In genomic region chr3:194272861-194273266, GRCh38 we compare ENCODE assay signal across 15 cellular contexts.
DNase-seq lines count a peak whose midpoint lies in the region; ATAC-seq, FAIRE-seq and TF ChIP-seq lines count a peak whose summit lies in the region.
"Had no signal": no experiment of that assay in that cellular context is flagged by ENCODE, and none has a peak within 500 bp of the region (broad histone marks: within the 10 kb centered on the region; RNA-seq: fewer than 3 reads in every experiment).

No MANE protein-coding gene starts in this region.

- H3K27me3 ChIP-seq in HCT116 (ENCODE audit: insufficient read depth, low read length) = no peaks in the 10 kb centered on the region
- no peaks in the 10 kb centered on the region for H3K27me3 ChIP-seq in neural progenitor cell
- H3K27me3 ChIP-seq: dorsolateral prefrontal cortex had no signal

- H3K4me1 ChIP-seq in HCT116 (ENCODE audit: control insufficient read depth in 1 of 2, insufficient read depth in 2 of 2, low read length in 2 of 2) (peaks cover 77 to 92% of the 10 kb centered on the region in 2 experiments), neural progenitor cell (peaks cover 62% of the 10 kb centered on the region)

- peaks cover 7% of the 10 kb centered on the region for H3K9me3 Mint-ChIP-seq in neural progenitor cell
- H3K9me3 Mint-ChIP-seq: CD4-positive, alpha-beta T cell; stimulated activated memory B cell treated with anti-CD40 and anti-IgM and Interleukin-4, amounts not matched to agents 10 μg/mL and 1 μg/mL and 100 μg/mL, for 72 hours had no signal

- H2AFZ ChIP-seq in HCT116 (ENCODE audit: low read depth, low read length, poor library complexity, severe bottlenecking) (no peak overlapping the region), neural progenitor cell (replicated peaks) (no peak overlapping the region)

- POLR2A ChIA-PET in HCT116 (lab: Charles Lee) = no interaction called here

- H3K4me2 ChIP-seq in HCT116 (ENCODE audit: low read length) (no peak overlapping the region), neural progenitor cell (no peak overlapping the region)

- H3K36me3 Mint-ChIP-seq in neural progenitor cell = peaks cover 2% of the 10 kb centered on the region
- H3K36me3 Mint-ChIP-seq: stimulated activated memory B cell treated with anti-CD40 and anti-IgM and Interleukin-4, amounts not matched to agents 10 μg/mL and 1 μg/mL and 100 μg/mL, for 72 hours had no signal

- DNase-seq in AG09319 (ENCODE audit: extremely low read depth, low read depth) (peak; percentile 78), HCT116 (ENCODE audit: low read depth, low spot score) (no peak), neural progenitor cell (ENCODE audit: low spot score) (no peak), iPS-NIHi7 (ENCODE audit: extremely low spot score) (no peak), GDM1 (lab: John Stamatoyannopoulos, UW) (no peak), SHP77 (lab: John Stamatoyannopoulos, UW) (no peak)
- DNase-seq in stimulated activated CD4-positive, alpha-beta T cell treated with anti-CD3 and anti-CD28 coated beads, Interleukin-4, amount 100 ng/mL, for 1 hour = no peak
- DNase-seq: activated T-cell treated with anti-CD3 and anti-CD28 coated beads, Interleukin-2, amount 50 U/mL, for 1 hour; amygdala; GF-D8; NCI-H1092 treated with DMSO at 0.1 percent for 48 hours had no signal

- FAIRE-seq in endometrium (lab: Jason Lieb, UNC) = peak; percentile 57

- TF ChIP-seq POLR2A in HCT116 (IDR thresholded peaks at IDR 0.05; ENCODE audit: borderline replicate concordance, extremely low read depth, insufficient read depth, insufficient read length) = no peak

- H3K9me3 ChIP-seq in HCT116 (ENCODE audit: control insufficient read depth in 1 of 2, insufficient read depth in 1 of 2, low read depth in 1 of 2, low read length in 2 of 2) (no peaks in the 10 kb centered on the region), neural progenitor cell (ENCODE audit: low read depth) (no peaks in the 10 kb centered on the region)

- TF ChIP-seq CTCF in AG09319 (IDR thresholded peaks at IDR 0.05; ENCODE audit: low read depth, low read length) = no peak
- TF ChIP-seq CTCF in HCT116 (IDR thresholded peaks at IDR 0.05 in 2 of 3, conservative IDR thresholded peaks at IDR 0.05 in 1 of 3; ENCODE audit: borderline replicate concordance in 1 of 3, insufficient read depth in 1 of 3, low read depth in 2 of 3, low read length in 2 of 3) = no peak
- no peak for TF ChIP-seq CTCF in neural progenitor cell (IDR thresholded peaks at IDR 0.05)

- no peak for ATAC-seq in HCT116
- ATAC-seq: stimulated activated memory B cell treated with anti-CD40 and anti-IgM and Interleukin-4, amounts not matched to agents 10 μg/mL and 1 μg/mL and 100 μg/mL, for 72 hours had no signal

- no TSS peak for BruUV-seq in HCT116 (replicated peaks; lab: Mats Ljungman, UMichigan)

- H3K9ac ChIP-seq in HCT116 (ENCODE audit: low read length) (no peak overlapping the region), neural progenitor cell (no peak overlapping the region)

- CTCF ChIA-PET in HCT116 (lab: Charles Lee) = no interaction called here

- H3K36me3 ChIP-seq in HCT116 (ENCODE audit: control insufficient read depth in 1 of 2, insufficient read depth in 2 of 2, low read length in 2 of 2) = no peaks in the 10 kb centered on the region
- H3K36me3 ChIP-seq in neural progenitor cell = no peaks in the 10 kb centered on the region

- peaks cover 64% of the 10 kb centered on the region for H3F3A ChIP-seq in neural progenitor cell (ENCODE audit: low read depth)

- H3K4me3 ChIP-seq in HCT116 (replicated peaks in 1 of 2; ENCODE audit: low read depth in 1 of 2, low read length in 2 of 2) (no peak overlapping the region), neural progenitor cell (no peak overlapping the region)
- H3K4me3 ChIP-seq: dorsolateral prefrontal cortex had no signal

- H3K27ac ChIP-seq in HCT116 (ENCODE audit: low read depth, low read length) = peak overlapping the region; percentile 76; the same call in 1 of the 2 replicates
- H3K27ac ChIP-seq in neural progenitor cell = no peak overlapping the region

- intact Hi-C loops in HCT116 (cut with micrococcal nuclease) = no loop called here

- TF ChIP-seq RAD21 in HCT116 (IDR thresholded peaks at IDR 0.05; ENCODE audit: low read depth) = no peak

- H3K79me2 ChIP-seq in HCT116 (ENCODE audit: insufficient read depth, low read length) = no peaks in the 10 kb centered on the region
- no peaks in the 10 kb centered on the region for H3K79me2 ChIP-seq in neural progenitor cell (ENCODE audit: low read depth)

- H3K9me2 ChIP-seq in HCT116 (ENCODE audit: insufficient read depth) = no peaks in the 10 kb centered on the region

- no peak overlapping the region for H3K27ac Mint-ChIP-seq in neural progenitor cell
- H3K27ac Mint-ChIP-seq: CD4-positive, alpha-beta T cell; stimulated activated memory B cell treated with anti-CD40 and anti-IgM and Interleukin-4, amounts not matched to agents 10 μg/mL and 1 μg/mL and 100 μg/mL, for 72 hours had no signal

- peaks cover 59% of the 10 kb centered on the region for H3K4me1 Mint-ChIP-seq in neural progenitor cell

- H4K20me1 ChIP-seq in HCT116 (ENCODE audit: insufficient read depth) (no peaks in the 10 kb centered on the region), neural progenitor cell (ENCODE audit: low read depth) (peaks cover 5% of the 10 kb centered on the region)

- RAD21 ChIA-PET in HCT116 (lab: Charles Lee; ENCODE audit: low non-redundant PET in 1 of 2, low total read pairs in 2 of 2, uncharacterized antibody in 2 of 2, unreplicated experiment in 2 of 2) = no interaction called here

- peak overlapping the region; percentile 30 for H3K4me3 Mint-ChIP-seq in neural progenitor cell
- H3K4me3 Mint-ChIP-seq: CD4-positive, alpha-beta T cell; stimulated activated memory B cell treated with anti-CD40 and anti-IgM and Interleukin-4, amounts not matched to agents 10 μg/mL and 1 μg/mL and 100 μg/mL, for 72 hours had no signal

- H3K27me3 Mint-ChIP-seq in neural progenitor cell (ENCODE audit: insufficient read depth, low read depth) = peaks cover 36% of the 10 kb centered on the region

TF ChIP-seq in HCT116, 20 proteins besides CTCF, POLR2A, EP300 and RAD21:
- TF ChIP-seq REST (IDR thresholded peaks at IDR 0.05; ENCODE audit: low read depth) = no peak
- no peak for TF ChIP-seq CEBPB (IDR thresholded peaks at IDR 0.05; ENCODE audit: low read depth)
- no peak for TF ChIP-seq ELF1 (IDR thresholded peaks at IDR 0.05; ENCODE audit: borderline replicate concordance, low read depth)
- TF ChIP-seq SP1 (IDR thresholded peaks at IDR 0.05; ENCODE audit: low read depth) = no peak
- TF ChIP-seq EGR1 (IDR thresholded peaks at IDR 0.05; ENCODE audit: low read depth) = no peak
- no peak for TF ChIP-seq EZH2phosphoT487 (IDR thresholded peaks at IDR 0.05; ENCODE audit: borderline replicate concordance)
- no peak for TF ChIP-seq SIN3A (IDR thresholded peaks at IDR 0.05; ENCODE audit: low read depth)
- TF ChIP-seq ZFX (IDR thresholded peaks at IDR 0.05) = no peak
- TF ChIP-seq SRF (IDR thresholded peaks at IDR 0.05; ENCODE audit: low read depth) = no peak
- TF ChIP-seq JUND (IDR thresholded peaks at IDR 0.05) = no peak
- TF ChIP-seq FOSL1 (IDR thresholded peaks at IDR 0.05; ENCODE audit: low read depth) = no peak
- TF ChIP-seq ATF3 (IDR thresholded peaks at IDR 0.05) = no peak
- TF ChIP-seq EZH2 (IDR thresholded peaks at IDR 0.05) = no peak
- no peak for TF ChIP-seq YY1 (IDR thresholded peaks at IDR 0.05; ENCODE audit: extremely low read depth, insufficient replicate concordance, low read depth, low read length)
